Comparison of ENCODE assay signal across 15 cellular contexts in the genomic region with DNA sequence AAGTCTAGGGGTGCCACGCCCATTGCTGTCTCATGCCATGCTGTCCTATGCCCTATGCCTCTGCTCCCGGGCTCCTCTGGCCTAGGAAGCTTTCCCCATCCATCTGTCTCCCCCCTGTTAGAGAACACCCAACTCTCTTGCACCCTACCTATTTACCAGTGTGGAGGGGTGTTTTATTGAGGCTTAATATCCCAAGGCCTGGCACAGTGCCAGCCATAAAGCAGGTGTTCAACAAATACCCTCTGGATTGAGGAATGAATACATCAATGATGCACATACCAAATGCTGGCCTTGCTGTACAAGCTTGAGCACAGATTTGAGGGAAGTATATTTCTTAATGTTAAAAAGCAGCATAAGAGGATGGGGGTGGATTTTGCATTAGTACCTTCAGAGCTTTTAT.
"Had no signal": no experiment of that assay in that cellular context is flagged by ENCODE, and none has a peak within 500 bp of the region (broad histone marks: within the 10 kb centered on the region; RNA-seq: fewer than 3 reads in every experiment).

No MANE protein-coding gene starts in this region.

- DNase-seq: activated naive CD8-positive, alpha-beta T cell treated with anti-CD3 and anti-CD28 coated beads, Interleukin-2, amount 10 ng/mL, durations not matched to agents 7 days and 5 days; dermis blood vessel endothelial cell; foreskin melanocyte; left ventricle myocardium inferior; natural killer cell; posterior cingulate gyrus; right cardiac atrium; small intestine; stimulated activated CD4-positive, alpha-beta T cell treated with anti-CD3 and anti-CD28 coated beads, Interleukin-4, amount 100 ng/mL, for 24 hours; stimulated activated naive CD4-positive, alpha-beta T cell; substantia nigra; T1000; upper lobe of left lung had no signal

- H3K36me3 ChIP-seq: left ventricle myocardium inferior, neutrophil, upper lobe of left lung had no signal

- H3K4me3 ChIP-seq: left ventricle myocardium inferior, upper lobe of left lung had no signal

- H3K27ac ChIP-seq: epithelial cell of prostate, left ventricle myocardium inferior, neutrophil, upper lobe of left lung had no signal

- H3K27me3 ChIP-seq: neutrophil, upper lobe of left lung had no signal

- H3K4me1 ChIP-seq: left ventricle myocardium inferior had no signal

- H3K9me3 ChIP-seq: left ventricle myocardium inferior, neutrophil, upper lobe of left lung had no signal
